In genomic region chr4:3532714-3533336, GRCh38 we compare ENCODE assay signal across 9 cellular contexts. TPM values are rescaled to one million over a fixed set of nuclear protein-coding genes. Genes with fewer than 3 reads are reported as not detected.
DNase-seq lines count a peak whose midpoint lies in the region; ATAC-seq, FAIRE-seq and TF ChIP-seq lines count a peak whose summit lies in the region.
"Had no signal": no experiment of that assay in that cellular context is flagged by ENCODE, and none has a peak within 500 bp of the region (broad histone marks: within the 10 kb centered on the region; RNA-seq: fewer than 3 reads in every experiment).

No MANE protein-coding gene starts in this region.

- no peak overlapping the region for H3K27ac ChIP-seq in AG04450 (ENCODE audit: low read depth, low read length)
- H3K27ac ChIP-seq in astrocyte (ENCODE audit: low read depth, low read length): no peak overlapping the region
- no peak overlapping the region for H3K27ac ChIP-seq in kidney (ENCODE audit: low read depth in 2 of 2, low read length in 2 of 2)
- peak overlapping the region; percentile 17 for H3K27ac ChIP-seq in temporal lobe (ENCODE audit: low read depth, low read length)
- H3K27ac ChIP-seq: epithelial cell of prostate had no signal

- ATAC-seq in HG02870 (IDR thresholded peaks at IDR 0.05; ENCODE audit: unreplicated experiment) (no peak), HG02678 (IDR thresholded peaks at IDR 0.05; ENCODE audit: unreplicated experiment) (no peak)

- FAIRE-seq in astrocyte (lab: Jason Lieb, UNC) (no peak), kidney (lab: Jason Lieb, UNC) (no peak)

- no peaks in the 10 kb centered on the region; the same call in 1 of the 2 replicates for H3K9me3 ChIP-seq in AG04450 (ENCODE audit: control insufficient read depth, insufficient read depth, low read length)
- H3K9me3 ChIP-seq in astrocyte (ENCODE audit: insufficient read depth, low read depth, low read length): no peaks in the 10 kb centered on the region
- no peaks in the 10 kb centered on the region for H3K9me3 ChIP-seq in kidney (ENCODE audit: control insufficient read depth in 1 of 2, low read length in 2 of 2)

- peak overlapping the region; percentile 100 for H2AFZ ChIP-seq in astrocyte (ENCODE audit: low read depth, low read length)

- no peaks in the 10 kb centered on the region for H3K36me3 ChIP-seq in astrocyte (ENCODE audit: insufficient read depth, low read length)
- H3K36me3 ChIP-seq in kidney (ENCODE audit: control insufficient read depth in 1 of 2, insufficient read depth in 2 of 2, low read length in 2 of 2): peaks cover 0 to 9% of the 10 kb centered on the region in 2 donors

- intact Hi-C loops in kidney (cut with DNase I): no loop called here

- peaks cover 37% of the 10 kb centered on the region for H4K20me1 ChIP-seq in astrocyte (ENCODE audit: insufficient read depth, low read length)

- peak overlapping the region; percentile 97 for H3K4me3 Mint-ChIP-seq in astrocyte (ENCODE audit: unreplicated experiment)

- H3K27ac Mint-ChIP-seq in astrocyte (ENCODE audit: unreplicated experiment): no peak overlapping the region

- peak overlapping the region; percentile 57 for H3K9ac ChIP-seq in astrocyte (ENCODE audit: low read length)
- no peak overlapping the region for H3K9ac ChIP-seq in kidney (ENCODE audit: low read length in 2 of 2)

- H3K79me2 ChIP-seq in astrocyte (ENCODE audit: insufficient read depth, low read length): peaks cover 38% of the 10 kb centered on the region

- H3K27me3 Mint-ChIP-seq in astrocyte (ENCODE audit: low read depth, unreplicated experiment): peaks cover 19% of the 10 kb centered on the region

- H3K9me3 Mint-ChIP-seq in astrocyte (ENCODE audit: unreplicated experiment): peaks cover 10% of the 10 kb centered on the region

- H3K27me3 ChIP-seq in AG04450 (ENCODE audit: control insufficient read depth, insufficient read depth, low read length): peaks cover 7% of the 10 kb centered on the region
- H3K27me3 ChIP-seq in astrocyte (ENCODE audit: insufficient read depth, low read length): no peaks in the 10 kb centered on the region

- POLR2A ChIA-PET in AG04450 (lab: Yijun Ruan, JAX): interaction anchor here (0.6 kb wide), 1 partner anchor 411 kb away, joined by 3 read pairs; no protein-coding TSS in a partner anchor

- H3K36me3 Mint-ChIP-seq in astrocyte (ENCODE audit: low read depth, unreplicated experiment): peaks cover 5% of the 10 kb centered on the region

- DNase-seq in AG04450 (ENCODE audit: low read depth, low spot score): no peak
- DNase-seq in HCEC 1CT: peak; percentile 13
- no peak for DNase-seq in astrocyte (ENCODE audit: low read depth)
- DNase-seq in kidney: no peak
- no peak for DNase-seq in mucosa of gallbladder (ENCODE audit: low spot score)

- H3K4me2 ChIP-seq in astrocyte (ENCODE audit: low read length): peak overlapping the region; percentile 97

- peak overlapping the region; percentile 62 for H3K4me3 ChIP-seq in AG04450 (ENCODE audit: low read depth, low read length)
- peak overlapping the region; percentile 69 for H3K4me3 ChIP-seq in astrocyte (ENCODE audit: insufficient read depth, low read depth, low read length)
- H3K4me3 ChIP-seq in kidney (ENCODE audit: low read length in 2 of 2): peak overlapping the region; percentile 53 to 97

- CTCF ChIA-PET in AG04450 (lab: Charles Lee): no interaction called here

- H3K4me1 ChIP-seq in astrocyte (ENCODE audit: insufficient read depth, low read length) (peaks cover 14% of the 10 kb centered on the region), kidney (ENCODE audit: control insufficient read depth in 1 of 2, insufficient read depth in 1 of 2, low read depth in 1 of 2, low read length in 2 of 2) (peaks cover 11 to 29% of the 10 kb centered on the region in 2 donors)

- no peak for TF ChIP-seq CTCF in AG04450 (IDR thresholded peaks at IDR 0.05; ENCODE audit: low read depth, low read length)
- TF ChIP-seq CTCF in astrocyte (IDR thresholded peaks at IDR 0.05; ENCODE audit: insufficient read depth, low read depth, low read length): no peak
- no peak for TF ChIP-seq CTCF in kidney (IDR thresholded peaks at IDR 0.05; ENCODE audit: borderline replicate concordance, extremely low read depth, insufficient read depth)

- peaks cover 5% of the 10 kb centered on the region for H3K4me1 Mint-ChIP-seq in astrocyte (ENCODE audit: low read depth, unreplicated experiment)

RNA-seq across cellular contexts. Expression of gene LRPAP1, which starts 0.6 kb away (rescaled TPM):
- 150 and 191 TPM in 2 replicates for polyA plus RNA-seq in AG04450 (2011; rRNA removed)
- 32.3 and 42.5 TPM in 2 replicates for polyA minus RNA-seq in AG04450 (2011; rRNA and poly(A)+ RNA removed)
- 191 and 203 TPM in 2 replicates for total RNA-seq in astrocyte
- 204 TPM for total RNA-seq in kidney
- 373 TPM for polyA plus RNA-seq in kidney (ENCODE audit: insufficient read depth, low read depth, low replicate concordance)
- total RNA-seq in temporal lobe: 11.3 TPM
- total RNA-seq in mucosa of gallbladder: 227 TPM

Comparison
In these comparisons a context has a peak if more than half of its experiments do, and no peak if none do; other contexts are left out.
1. RNA of gene LRPAP1, which starts 0.6 kb away (total RNA-seq): 227 TPM in mucosa of gallbladder (single experiment), 204 TPM in kidney (single experiment) and 191 to 203 TPM in astrocyte; 11.3 TPM in temporal lobe (single experiment); every median in the first group is over 10 times any median in the second.
2. Peak in every context shown above with its lines, with median percentiles within 50 percentile points of each other: H3K4me3 ChIP-seq.